ENCODE assay signal across 8 cellular contexts in genomic region chr12:47276253-47277070, GRCh38.
DNase-seq lines count a peak whose midpoint lies in the region; ATAC-seq lines count a peak whose summit lies in the region.

No MANE protein-coding gene starts in this region.

- no peaks in the 10 kb centered on the region for H3K27me3 Mint-ChIP-seq in activated T-cell treated with anti-CD3 and anti-CD28 coated beads, Interleukin-2, amount 50 U/mL, for 4 hours (ENCODE audit: low read depth)
- H3K27me3 Mint-ChIP-seq in stimulated activated naive B cell treated with anti-CD40 and anti-IgM and Interleukin-4, amounts not matched to agents 10 μg/mL and 1 μg/mL and 100 μg/mL, for 72 hours, result no peaks in the 10 kb centered on the region

- H3K4me3 Mint-ChIP-seq in activated T-cell treated with anti-CD3 and anti-CD28 coated beads, Interleukin-2, amount 50 U/mL, for 4 hours, result peak overlapping the region; percentile 57
- peak overlapping the region; percentile 21 to 48 for H3K4me3 Mint-ChIP-seq in stimulated activated naive B cell treated with anti-CD40 and anti-IgM and Interleukin-4, amounts not matched to agents 10 μg/mL and 1 μg/mL and 100 μg/mL, for 72 hours

- DNase-seq in stimulated activated CD4-positive, alpha-beta T cell treated with anti-CD3 and anti-CD28 coated beads, Interleukin-2, amount 100 ng/mL, for 24 hours, result peak; percentile 31 to 35
- DNase-seq in stimulated activated CD4-positive, alpha-beta T cell treated with anti-CD3 and anti-CD28 coated beads, Interleukin-2, amount 100 ng/mL, for 48 hours, result no peak
- DNase-seq in NCI-H1436 (lab: John Stamatoyannopoulos, UW) (peak; percentile 11), glomerular visceral epithelial cell (ENCODE audit: extremely low spot score) (peak; percentile 63), superior temporal gyrus (ENCODE audit: extremely low spot score) (no peak)
- DNase-seq in activated T-cell treated with anti-CD3 and anti-CD28 coated beads, Interleukin-2, amount 50 U/mL, for 4 hours, result peak; percentile 43
- peak; percentile 15 for DNase-seq in stimulated activated naive B cell treated with anti-CD40 and anti-IgM and Interleukin-4, amounts not matched to agents 10 μg/mL and 1 μg/mL and 100 μg/mL, for 72 hours

- H3K27ac Mint-ChIP-seq in stimulated activated naive B cell treated with anti-CD40 and anti-IgM and Interleukin-4, amounts not matched to agents 10 μg/mL and 1 μg/mL and 100 μg/mL, for 72 hours, result peak overlapping the region; percentile 52

- H3K4me1 Mint-ChIP-seq in activated T-cell treated with anti-CD3 and anti-CD28 coated beads, Interleukin-2, amount 50 U/mL, for 4 hours (ENCODE audit: low read depth), result peaks cover 83% of the 10 kb centered on the region
- peaks cover 46 to 70% of the 10 kb centered on the region in 2 donors for H3K4me1 Mint-ChIP-seq in stimulated activated naive B cell treated with anti-CD40 and anti-IgM and Interleukin-4, amounts not matched to agents 10 μg/mL and 1 μg/mL and 100 μg/mL, for 72 hours

- ATAC-seq in HG02798 (IDR thresholded peaks at IDR 0.05; ENCODE audit: poor library complexity, unreplicated experiment), result peak; percentile 93
- peak; percentile 70 for ATAC-seq in activated T-cell treated with anti-CD3 and anti-CD28 coated beads, Interleukin-2, amount 50 U/mL, for 4 hours
- ATAC-seq in stimulated activated naive B cell treated with anti-CD40 and anti-IgM and Interleukin-4, amounts not matched to agents 10 μg/mL and 1 μg/mL and 100 μg/mL, for 72 hours (replicated peaks), result peak; percentile 81 to 85

- H3K36me3 Mint-ChIP-seq in activated T-cell treated with anti-CD3 and anti-CD28 coated beads, Interleukin-2, amount 50 U/mL, for 4 hours (ENCODE audit: insufficient read depth), result no peaks in the 10 kb centered on the region
- peaks cover 0 to 15% of the 10 kb centered on the region in 2 donors for H3K36me3 Mint-ChIP-seq in stimulated activated naive B cell treated with anti-CD40 and anti-IgM and Interleukin-4, amounts not matched to agents 10 μg/mL and 1 μg/mL and 100 μg/mL, for 72 hours

- H3K9me3 Mint-ChIP-seq in activated T-cell treated with anti-CD3 and anti-CD28 coated beads, Interleukin-2, amount 50 U/mL, for 4 hours, result peaks cover 7% of the 10 kb centered on the region
- peaks cover 0 to 4% of the 10 kb centered on the region in 2 donors for H3K9me3 Mint-ChIP-seq in stimulated activated naive B cell treated with anti-CD40 and anti-IgM and Interleukin-4, amounts not matched to agents 10 μg/mL and 1 μg/mL and 100 μg/mL, for 72 hours

Comparison
In these comparisons a context has a peak if more than half of its experiments do, and no peak if none do; other contexts are left out.
1. DNase-seq: peak in stimulated activated CD4-positive, alpha-beta T cell treated with anti-CD3 and anti-CD28 coated beads, Interleukin-2, amount 100 ng/mL, for 24 hours (2 of 2), NCI-H1436 (single experiment), activated T-cell treated with anti-CD3 and anti-CD28 coated beads, Interleukin-2, amount 50 U/mL, for 4 hours (single experiment), glomerular visceral epithelial cell (single experiment) and stimulated activated naive B cell treated with anti-CD40 and anti-IgM and Interleukin-4, amounts not matched to agents 10 μg/mL and 1 μg/mL and 100 μg/mL, for 72 hours (single experiment); none in stimulated activated CD4-positive, alpha-beta T cell treated with anti-CD3 and anti-CD28 coated beads, Interleukin-2, amount 100 ng/mL, for 48 hours (0 of 2) and superior temporal gyrus (single experiment).
2. Peak in every context shown above with its lines, with median percentiles within 50 percentile points of each other: ATAC-seq.